In the genomic region with DNA sequence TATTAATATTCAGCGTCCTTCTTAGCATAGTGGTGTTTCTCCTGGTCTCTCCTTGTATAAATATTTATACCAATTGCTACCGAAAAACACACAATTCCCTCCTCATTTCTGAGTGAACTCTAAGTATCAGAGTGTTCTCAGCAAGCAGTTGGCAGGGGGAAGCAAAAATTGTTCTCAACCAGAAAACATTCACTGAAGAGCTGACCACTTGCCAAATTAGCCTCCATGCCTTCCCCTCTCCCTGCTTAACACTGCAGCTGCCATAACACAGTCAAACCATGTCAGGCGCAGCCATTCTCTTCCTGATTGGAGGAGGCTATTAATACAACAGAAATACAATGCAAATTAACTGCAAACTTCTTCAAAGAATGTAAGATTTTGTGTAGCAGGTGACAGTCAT, we compare ENCODE assay signal across 1 cellular context.
TF ChIP-seq lines count a peak whose summit lies in the region.

No MANE protein-coding gene starts in this region.

TF ChIP-seq in IMR-90, 13 proteins besides CTCF, POLR2A, EP300 and RAD21:
- TF ChIP-seq RFX5 (IDR thresholded peaks at IDR 0.05; ENCODE audit: low read depth, low read length) (no peak), MAZ (IDR thresholded peaks at IDR 0.05; ENCODE audit: borderline replicate concordance, low read depth, low read length) (no peak), BHLHE40 (IDR thresholded peaks at IDR 0.05; ENCODE audit: low read depth, low read length) (no peak), CEBPB (IDR thresholded peaks at IDR 0.05; ENCODE audit: low read depth, low read length) (no peak), MAFK (IDR thresholded peaks at IDR 0.05; ENCODE audit: low read depth, low read length) (no peak), MXI1 (IDR thresholded peaks at IDR 0.05; ENCODE audit: borderline replicate concordance, low read depth, low read length) (no peak), USF2 (IDR thresholded peaks at IDR 0.05; ENCODE audit: low read depth, low read length) (no peak), CHD1 (IDR thresholded peaks at IDR 0.05; ENCODE audit: low read depth, low read length) (no peak), NFE2L2 (IDR thresholded peaks at IDR 0.05; ENCODE audit: low read depth, low read length) (no peak), FOS (IDR thresholded peaks at IDR 0.05; ENCODE audit: low read depth, low read length) (no peak), RCOR1 (IDR thresholded peaks at IDR 0.05; ENCODE audit: insufficient replicate concordance, low read length) (no peak), SMC3 (IDR thresholded peaks at IDR 0.05; ENCODE audit: low read depth, low read length) (no peak)
- TF ChIP-seq, protein P1, sequence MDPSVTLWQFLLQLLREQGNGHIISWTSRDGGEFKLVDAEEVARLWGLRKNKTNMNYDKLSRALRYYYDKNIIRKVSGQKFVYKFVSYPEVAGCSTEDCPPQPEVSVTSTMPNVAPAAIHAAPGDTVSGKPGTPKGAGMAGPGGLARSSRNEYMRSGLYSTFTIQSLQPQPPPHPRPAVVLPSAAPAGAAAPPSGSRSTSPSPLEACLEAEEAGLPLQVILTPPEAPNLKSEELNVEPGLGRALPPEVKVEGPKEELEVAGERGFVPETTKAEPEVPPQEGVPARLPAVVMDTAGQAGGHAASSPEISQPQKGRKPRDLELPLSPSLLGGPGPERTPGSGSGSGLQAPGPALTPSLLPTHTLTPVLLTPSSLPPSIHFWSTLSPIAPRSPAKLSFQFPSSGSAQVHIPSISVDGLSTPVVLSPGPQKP (IDR thresholded peaks at IDR 0.05; ENCODE audit: borderline replicate concordance, low read depth, low read length): no peak
